17 cellular contexts compared by ENCODE assay signal in the genomic region with DNA sequence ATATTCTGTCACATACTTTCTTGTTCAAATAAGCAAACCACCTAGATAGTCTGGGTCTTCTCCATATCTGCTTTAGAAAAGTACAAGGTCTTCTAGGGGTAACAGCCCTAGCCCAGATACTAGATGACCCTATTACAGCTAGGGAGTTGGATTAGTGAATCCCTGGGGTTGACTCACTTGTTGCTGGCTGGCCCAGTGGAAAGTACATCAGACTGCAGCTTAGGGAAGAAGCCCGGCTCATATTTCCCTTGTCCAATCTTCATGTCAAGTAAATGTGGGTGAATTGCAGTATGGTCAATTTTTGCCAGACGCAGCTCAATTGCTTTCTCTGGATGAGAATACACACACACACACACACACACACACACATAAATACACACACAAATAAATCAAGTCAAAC.
DNase-seq lines count a peak whose midpoint lies in the region; ATAC-seq and TF ChIP-seq lines count a peak whose summit lies in the region.
"Had no signal": no experiment of that assay in that cellular context is flagged by ENCODE, and none has a peak within 500 bp of the region (broad histone marks: within the 10 kb centered on the region; RNA-seq: fewer than 3 reads in every experiment).

No MANE protein-coding gene starts in this region.

- H3K27ac Mint-ChIP-seq in activated naive CD8-positive, alpha-beta T cell, result peak overlapping the region; percentile 67
- no peak overlapping the region for H3K27ac Mint-ChIP-seq in activated naive CD8-positive, alpha-beta T cell treated with anti-CD3 and anti-CD28 coated beads for 36 hours

- no peak overlapping the region for H3K4me3 Mint-ChIP-seq in activated naive CD8-positive, alpha-beta T cell
- H3K4me3 Mint-ChIP-seq in activated naive CD8-positive, alpha-beta T cell treated with anti-CD3 and anti-CD28 coated beads for 36 hours, result no peak overlapping the region
- H3K4me3 Mint-ChIP-seq: activated CD4-positive, alpha-beta memory T cell treated with anti-CD3 and anti-CD28 coated beads for 36 hours; effector memory CD8-positive, alpha-beta T cell had no signal

- H3K27me3 Mint-ChIP-seq in activated naive CD8-positive, alpha-beta T cell, result no peaks in the 10 kb centered on the region
- H3K27me3 Mint-ChIP-seq in activated naive CD8-positive, alpha-beta T cell treated with anti-CD3 and anti-CD28 coated beads for 36 hours, result no peaks in the 10 kb centered on the region
- H3K27me3 Mint-ChIP-seq: activated CD4-positive, alpha-beta memory T cell treated with anti-CD3 and anti-CD28 coated beads for 36 hours; effector memory CD8-positive, alpha-beta T cell had no signal

- H3K4me1 Mint-ChIP-seq in activated naive CD8-positive, alpha-beta T cell (ENCODE audit: low read depth), result peaks cover 17% of the 10 kb centered on the region
- H3K4me1 Mint-ChIP-seq in activated naive CD8-positive, alpha-beta T cell treated with anti-CD3 and anti-CD28 coated beads for 36 hours, result peaks cover 9% of the 10 kb centered on the region

- no peaks in the 10 kb centered on the region for H3K27me3 ChIP-seq in adipocyte (replicated peaks; ENCODE audit: control insufficient read depth, insufficient read depth, low read length)
- H3K27me3 ChIP-seq: body of pancreas, uterus had no signal

- no peak for TF ChIP-seq CTCF in fibroblast of pulmonary artery (IDR thresholded peaks at IDR 0.05; ENCODE audit: low read length, missing control alignments)
- TF ChIP-seq CTCF in retinal pigment epithelial cell (conservative IDR thresholded peaks at IDR 0.05; ENCODE audit: low read depth, low read length), result no peak

- peaks cover 50% of the 10 kb centered on the region for H3K36me3 ChIP-seq in adipocyte (ENCODE audit: control insufficient read depth, insufficient read depth, low read length, severe bottlenecking)
- H3K36me3 ChIP-seq: uterus had no signal

- peaks cover 29% of the 10 kb centered on the region for H3K36me3 Mint-ChIP-seq in activated naive CD8-positive, alpha-beta T cell
- H3K36me3 Mint-ChIP-seq in activated naive CD8-positive, alpha-beta T cell treated with anti-CD3 and anti-CD28 coated beads for 36 hours, result peaks cover 26% of the 10 kb centered on the region

- no peak overlapping the region for H3K9ac ChIP-seq in adipocyte (ENCODE audit: low read length)

- no peaks in the 10 kb centered on the region for H3K9me3 Mint-ChIP-seq in activated naive CD8-positive, alpha-beta T cell (ENCODE audit: low read depth)
- H3K9me3 Mint-ChIP-seq in activated naive CD8-positive, alpha-beta T cell treated with anti-CD3 and anti-CD28 coated beads for 36 hours, result peaks cover 2% of the 10 kb centered on the region
- H3K9me3 Mint-ChIP-seq: effector memory CD8-positive, alpha-beta T cell had no signal

- ATAC-seq in GM21619 (IDR thresholded peaks at IDR 0.05; ENCODE audit: unreplicated experiment), result no peak
- ATAC-seq: body of pancreas; effector memory CD8-positive, alpha-beta T cell had no signal

- no peaks in the 10 kb centered on the region for H3K9me3 ChIP-seq in adipocyte (ENCODE audit: control insufficient read depth, low read length)
- H3K9me3 ChIP-seq: body of pancreas, uterus had no signal

- no peak overlapping the region for H3K4me3 ChIP-seq in adipocyte (ENCODE audit: low read length)
- H3K4me3 ChIP-seq in fibroblast of pulmonary artery (replicated peaks; ENCODE audit: low read depth, low read length), result no peak overlapping the region
- no peak overlapping the region for H3K4me3 ChIP-seq in retinal pigment epithelial cell (ENCODE audit: low read length)
- H3K4me3 ChIP-seq: body of pancreas, lung, uterus had no signal

- DNase-seq in activated naive CD8-positive, alpha-beta T cell treated with anti-CD3 and anti-CD28 coated beads for 36 hours, result no peak
- DNase-seq in adipocyte (ENCODE audit: low read depth) (peak; percentile 71), fibroblast of pulmonary artery (ENCODE audit: low read depth) (peak; percentile 55), retinal pigment epithelial cell (ENCODE audit: low read depth) (peak; percentile 16), Kasumi-1 (lab: John Stamatoyannopoulos, UW) (no peak)
- DNase-seq in stimulated activated naive CD4-positive, alpha-beta T cell treated with Interleukin-2 at 50 U/mL for 16 hours (lab: John Stamatoyannopoulos, UW), result no peak
- DNase-seq: 8988T; activated CD4-positive, alpha-beta memory T cell treated with anti-CD3 and anti-CD28 coated beads for 36 hours; body of pancreas; effector memory CD8-positive, alpha-beta T cell; NCI-H1048; small intestine; stimulated activated naive CD4-positive, alpha-beta T cell; uterus had no signal

- peaks cover 19% of the 10 kb centered on the region for H3K4me1 ChIP-seq in adipocyte (ENCODE audit: control insufficient read depth, insufficient read depth, low read length)
- H3K4me1 ChIP-seq: body of pancreas, uterus had no signal

Comparison
In these comparisons a context has a peak if more than half of its experiments do, and no peak if none do; other contexts are left out.
1. DNase-seq: peak in adipocyte (single experiment), fibroblast of pulmonary artery (single experiment) and retinal pigment epithelial cell (single experiment); none in activated naive CD8-positive, alpha-beta T cell treated with anti-CD3 and anti-CD28 coated beads for 36 hours (single experiment), stimulated activated naive CD4-positive, alpha-beta T cell treated with Interleukin-2 at 50 U/mL for 16 hours (single experiment) and Kasumi-1 (0 of 2).